ENCODE assay signal across 13 cellular contexts in genomic region chr10:1488970-1489548, GRCh38.
DNase-seq lines count a peak whose midpoint lies in the region; ATAC-seq and TF ChIP-seq lines count a peak whose summit lies in the region.
"Had no signal": no experiment of that assay in that cellular context is flagged by ENCODE, and none has a peak within 500 bp of the region (broad histone marks: within the 10 kb centered on the region; RNA-seq: fewer than 3 reads in every experiment).

No MANE protein-coding gene starts in this region.

- TF ChIP-seq CTCF in osteocyte (IDR thresholded peaks at IDR 0.05), result no peak

- peaks cover 4% of the 10 kb centered on the region for H3K27me3 Mint-ChIP-seq in osteocyte (ENCODE audit: unreplicated experiment)
- H3K27me3 Mint-ChIP-seq in CD8-positive, alpha-beta memory T cell, result peaks cover 2 to 5% of the 10 kb centered on the region in 2 donors

- ATAC-seq in GM21786 (IDR thresholded peaks at IDR 0.05; ENCODE audit: unreplicated experiment) (peak; percentile 88), HG03520 (IDR thresholded peaks at IDR 0.05; ENCODE audit: unreplicated experiment) (peak; percentile 97)
- ATAC-seq: natural killer cell treated with Interleukin-12 subunit alpha and Interleukin-12 subunit beta and Interleukin-15 and Interleukin-18, amount 100 ng/mL, for 72 hours had no signal

- H3K4me3 Mint-ChIP-seq in osteocyte (ENCODE audit: unreplicated experiment), result no peak overlapping the region
- no peak overlapping the region for H3K4me3 Mint-ChIP-seq in CD8-positive, alpha-beta memory T cell
- H3K4me3 Mint-ChIP-seq: natural killer cell treated with Interleukin-12 subunit alpha and Interleukin-12 subunit beta and Interleukin-15 and Interleukin-18, amount 100 ng/mL, for 72 hours had no signal

- H3K9me3 ChIP-seq in CD8-positive, alpha-beta memory T cell (ENCODE audit: low read length), result no peaks in the 10 kb centered on the region

- H3K36me3 ChIP-seq in CD8-positive, alpha-beta memory T cell (ENCODE audit: insufficient read depth, low read length), result no peaks in the 10 kb centered on the region

- H3K4me1 Mint-ChIP-seq in osteocyte (ENCODE audit: unreplicated experiment), result no peaks in the 10 kb centered on the region
- H3K4me1 Mint-ChIP-seq in CD8-positive, alpha-beta memory T cell, result no peaks in the 10 kb centered on the region

- DNase-seq in NCI-H2227 (lab: John Stamatoyannopoulos, UW; ENCODE audit: unreplicated experiment), result peak; percentile 45
- DNase-seq in NCI-H2227 treated with DMSO at 0.1 percent for 48 hours (lab: John Stamatoyannopoulos, UW), result no peak
- peak; percentile 75 for DNase-seq in osteocyte (ENCODE audit: extremely low spot score, unreplicated experiment)
- DNase-seq in activated CD8-positive, alpha-beta memory T cell treated with anti-CD3 and anti-CD28 coated beads, Interleukin-2, amount 50 U/mL, for 48 hours, result no peak
- no peak for DNase-seq in NCI-H2171 (lab: John Stamatoyannopoulos, UW)
- no peak for DNase-seq in CD8-positive, alpha-beta memory T cell
- DNase-seq: 8988T, foreskin melanocyte, GM23248, NCI-H226 had no signal

- H3K4me1 ChIP-seq in CD8-positive, alpha-beta memory T cell (ENCODE audit: insufficient read depth, low read length), result no peaks in the 10 kb centered on the region

- no peaks in the 10 kb centered on the region for H3K36me3 Mint-ChIP-seq in osteocyte (ENCODE audit: unreplicated experiment)
- H3K36me3 Mint-ChIP-seq in CD8-positive, alpha-beta memory T cell, result no peaks in the 10 kb centered on the region
- H3K36me3 Mint-ChIP-seq: natural killer cell treated with Interleukin-12 subunit alpha and Interleukin-12 subunit beta and Interleukin-15 and Interleukin-18, amount 100 ng/mL, for 72 hours had no signal

- H3K4me3 ChIP-seq in CD8-positive, alpha-beta memory T cell (ENCODE audit: low read length), result no peak overlapping the region
- H3K4me3 ChIP-seq: GM23248 had no signal

- POLR2A ChIA-PET in CD8-positive, alpha-beta memory T cell (lab: Charles Lee), result no interaction called here

- no peak overlapping the region for H3K27ac Mint-ChIP-seq in osteocyte (ENCODE audit: unreplicated experiment)
- no peak overlapping the region for H3K27ac Mint-ChIP-seq in CD8-positive, alpha-beta memory T cell
- H3K27ac Mint-ChIP-seq: natural killer cell treated with Interleukin-12 subunit alpha and Interleukin-12 subunit beta and Interleukin-15 and Interleukin-18, amount 100 ng/mL, for 72 hours had no signal

- H3K27me3 ChIP-seq in CD8-positive, alpha-beta memory T cell (ENCODE audit: insufficient read depth, low read length, poor library complexity, severe bottlenecking), result no peaks in the 10 kb centered on the region

- no peak overlapping the region for H3K27ac ChIP-seq in CD8-positive, alpha-beta memory T cell (ENCODE audit: low read depth, low read length)
- H3K27ac ChIP-seq: GM23248 had no signal

- CTCF ChIA-PET in CD8-positive, alpha-beta memory T cell (lab: Charles Lee), result no interaction called here

- H3K9me3 Mint-ChIP-seq in osteocyte (ENCODE audit: unreplicated experiment), result no peaks in the 10 kb centered on the region
- no peaks in the 10 kb centered on the region for H3K9me3 Mint-ChIP-seq in CD8-positive, alpha-beta memory T cell
- H3K9me3 Mint-ChIP-seq: natural killer cell treated with Interleukin-12 subunit alpha and Interleukin-12 subunit beta and Interleukin-15 and Interleukin-18, amount 100 ng/mL, for 72 hours had no signal

Comparison
In these comparisons a context has a peak if more than half of its experiments do, and no peak if none do; other contexts are left out.
1. DNase-seq: peak in NCI-H2227 (single experiment) and osteocyte (single experiment); none in NCI-H2227 treated with DMSO at 0.1 percent for 48 hours (single experiment), activated CD8-positive, alpha-beta memory T cell treated with anti-CD3 and anti-CD28 coated beads, Interleukin-2, amount 50 U/mL, for 48 hours (single experiment), NCI-H2171 (single experiment) and CD8-positive, alpha-beta memory T cell (0 of 5).